8 cellular contexts compared by ENCODE assay signal in the genomic region with DNA sequence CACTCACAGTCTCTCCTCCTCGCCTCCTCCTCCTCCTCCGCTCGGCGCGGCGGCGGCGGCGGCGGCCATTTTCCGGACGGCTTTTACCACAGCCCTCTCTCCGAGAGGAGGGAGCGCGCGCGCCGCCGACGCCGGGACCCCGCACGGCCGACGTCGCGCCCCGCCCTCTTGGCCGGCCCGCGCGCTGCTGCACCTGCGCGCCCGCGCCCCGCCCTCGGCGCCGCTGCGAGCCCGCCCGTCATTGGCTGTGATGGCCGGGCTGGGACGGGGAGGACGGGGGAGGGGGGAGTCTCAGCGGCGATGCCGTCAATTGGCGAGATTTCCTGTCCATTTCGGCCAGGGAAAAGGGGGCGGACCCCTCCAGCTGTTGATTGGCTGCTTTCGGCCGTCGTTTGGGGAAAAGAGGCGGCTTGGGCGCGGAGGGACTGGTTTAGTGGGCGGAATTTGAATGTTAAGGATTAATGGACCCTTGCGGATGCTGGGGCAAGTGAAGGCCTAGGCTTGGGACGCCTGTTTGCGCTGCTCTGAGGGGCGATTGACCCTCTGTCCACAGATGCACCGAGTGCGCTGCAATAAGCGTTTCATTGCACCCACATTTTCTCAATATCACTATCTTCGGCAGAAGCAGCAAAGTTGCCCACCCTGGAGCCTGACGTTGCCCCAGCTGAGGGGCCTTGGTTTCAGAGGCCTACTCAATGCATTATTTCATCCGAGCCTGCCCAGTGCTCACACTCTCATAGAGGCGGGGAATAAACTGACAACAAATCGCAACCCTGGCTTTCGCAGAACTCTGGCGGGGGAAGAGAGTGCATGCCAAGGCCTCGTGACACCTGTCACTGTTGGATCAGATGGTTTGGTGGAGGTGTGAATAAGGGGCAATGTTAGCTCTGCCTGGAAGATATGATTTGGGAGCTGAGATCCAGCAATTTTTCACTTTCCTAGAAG. TPM values are rescaled to one million over a fixed set of nuclear protein-coding genes. Genes with fewer than 3 reads are reported as not detected.
DNase-seq lines count a peak whose midpoint lies in the region; ATAC-seq lines count a peak whose summit lies in the region.

A gene (minus strand): TSS at position 121 of the 945 bp plus-strand sequence.

- H3K27ac Mint-ChIP-seq in activated T-helper 1 cell treated with anti-CD3 and anti-CD28 coated beads, Interleukin-12 subunit alpha, Interleukin-12 subunit beta, Interleukin-2, Interleukin-4 antibody, amounts not matched to agents 30 ng/mL and 10 ng/mL and 1 ng/mL, durations not matched to agents 14 hours and 24 hours and 36 hours, result peak within 1 kb of the TSS; percentile 99
- H3K27ac Mint-ChIP-seq in naive B cell, result peak within 1 kb of the TSS; percentile 80 to 97 (median 92)
- H3K27ac Mint-ChIP-seq in stimulated activated effector memory CD8-positive, alpha-beta T cell treated with anti-CD3 and anti-CD28 coated beads, Interleukin-12 subunit alpha, Interleukin-12 subunit beta, amount 100 ng/mL, for 72 hours, result peak within 1 kb of the TSS; percentile 97

- H2AFZ ChIP-seq in Karpas-422 (ENCODE audit: low read length), result 0 out of 2 replicates have a peak within 1 kb of the TSS, but pooled peaks have one; percentile 58

- H3K9ac ChIP-seq in Karpas-422 (ENCODE audit: low read length), result peak within 1 kb of the TSS; percentile 91

- intact Hi-C loops in activated T-helper 1 cell treated with anti-CD3 and anti-CD28 coated beads, Interleukin-12 subunit alpha, Interleukin-12 subunit beta, Interleukin-2, Interleukin-4 antibody, amounts not matched to agents 30 ng/mL and 10 ng/mL and 1 ng/mL, durations not matched to agents 14 hours and 24 hours and 36 hours (cut with micrococcal nuclease), result loop anchor here (1.0 to 5.0 kb wide), 4 partner anchors 126 to 929 kb away; a partner anchor contains a TSS

- DNase-seq in DMS79 (lab: John Stamatoyannopoulos, UW), result peak; percentile 85
- DNase-seq in Karpas-422, result peak; percentile 96
- peak; percentile 86 for DNase-seq in RPMI7951 (ENCODE audit: low read depth)
- DNase-seq in activated T-helper 1 cell treated with anti-CD3 and anti-CD28 coated beads, Interleukin-12 subunit alpha, Interleukin-12 subunit beta, Interleukin-2, Interleukin-4 antibody, amounts not matched to agents 30 ng/mL and 10 ng/mL and 1 ng/mL, durations not matched to agents 14 hours and 24 hours and 36 hours (ENCODE audit: low spot score), result peak; percentile 84
- DNase-seq in fibroblast of gingiva (ENCODE audit: low read depth), result peak; percentile 89
- DNase-seq in naive B cell, result peak; percentile 88
- DNase-seq in stimulated activated effector memory CD8-positive, alpha-beta T cell treated with anti-CD3 and anti-CD28 coated beads, Interleukin-12 subunit alpha, Interleukin-12 subunit beta, amount 100 ng/mL, for 72 hours (ENCODE audit: low spot score in 2 of 2), result peak; percentile 68 to 89

- no peaks in the 10 kb centered on the region for H3K27me3 Mint-ChIP-seq in activated T-helper 1 cell treated with anti-CD3 and anti-CD28 coated beads, Interleukin-12 subunit alpha, Interleukin-12 subunit beta, Interleukin-2, Interleukin-4 antibody, amounts not matched to agents 30 ng/mL and 10 ng/mL and 1 ng/mL, durations not matched to agents 14 hours and 24 hours and 36 hours (ENCODE audit: insufficient read depth)
- peaks cover 0 to 18% (median 8%) of the 10 kb centered on the region in 3 donors for H3K27me3 Mint-ChIP-seq in naive B cell

- peaks cover 54% of the 10 kb centered on the region for H3K4me1 Mint-ChIP-seq in activated T-helper 1 cell treated with anti-CD3 and anti-CD28 coated beads, Interleukin-12 subunit alpha, Interleukin-12 subunit beta, Interleukin-2, Interleukin-4 antibody, amounts not matched to agents 30 ng/mL and 10 ng/mL and 1 ng/mL, durations not matched to agents 14 hours and 24 hours and 36 hours (ENCODE audit: low read depth)
- peaks cover 23 to 41% (median 34%) of the 10 kb centered on the region in 3 donors for H3K4me1 Mint-ChIP-seq in naive B cell
- H3K4me1 Mint-ChIP-seq in stimulated activated effector memory CD8-positive, alpha-beta T cell treated with anti-CD3 and anti-CD28 coated beads, Interleukin-12 subunit alpha, Interleukin-12 subunit beta, amount 100 ng/mL, for 72 hours, result peaks cover 56% of the 10 kb centered on the region

- no peaks in the 10 kb centered on the region for H3K27me3 ChIP-seq in Karpas-422 (ENCODE audit: low read length)

- peak within 1 kb of the TSS; percentile 49; the same call in 1 of the 2 replicates for H3K27ac ChIP-seq in Karpas-422 (ENCODE audit: low read length)

- no peaks in the 10 kb centered on the region for H3K9me3 Mint-ChIP-seq in activated T-helper 1 cell treated with anti-CD3 and anti-CD28 coated beads, Interleukin-12 subunit alpha, Interleukin-12 subunit beta, Interleukin-2, Interleukin-4 antibody, amounts not matched to agents 30 ng/mL and 10 ng/mL and 1 ng/mL, durations not matched to agents 14 hours and 24 hours and 36 hours
- H3K9me3 Mint-ChIP-seq in naive B cell, result peaks cover 0 to 7% (median 0%) of the 10 kb centered on the region in 7 donors
- H3K9me3 Mint-ChIP-seq in stimulated activated effector memory CD8-positive, alpha-beta T cell treated with anti-CD3 and anti-CD28 coated beads, Interleukin-12 subunit alpha, Interleukin-12 subunit beta, amount 100 ng/mL, for 72 hours, result no peaks in the 10 kb centered on the region

- no peaks in the 10 kb centered on the region for H3K9me3 ChIP-seq in Karpas-422 (ENCODE audit: low read length)

- H3K4me3 ChIP-seq in Karpas-422 (ENCODE audit: low read length), result peak within 1 kb of the TSS; percentile 92

- H3K9me2 ChIP-seq in Karpas-422 (replicated peaks; ENCODE audit: insufficient read depth, low read length), result no peaks in the 10 kb centered on the region

- H3K79me2 ChIP-seq in Karpas-422 (ENCODE audit: low read length), result peaks cover 39% of the 10 kb centered on the region

- peak within 1 kb of the TSS; percentile 97 for H3K4me3 Mint-ChIP-seq in activated T-helper 1 cell treated with anti-CD3 and anti-CD28 coated beads, Interleukin-12 subunit alpha, Interleukin-12 subunit beta, Interleukin-2, Interleukin-4 antibody, amounts not matched to agents 30 ng/mL and 10 ng/mL and 1 ng/mL, durations not matched to agents 14 hours and 24 hours and 36 hours
- H3K4me3 Mint-ChIP-seq in naive B cell, result peak within 1 kb of the TSS; percentile 86 to 98 (median 92)
- peak within 1 kb of the TSS; percentile 93 for H3K4me3 Mint-ChIP-seq in stimulated activated effector memory CD8-positive, alpha-beta T cell treated with anti-CD3 and anti-CD28 coated beads, Interleukin-12 subunit alpha, Interleukin-12 subunit beta, amount 100 ng/mL, for 72 hours

- H3K4me2 ChIP-seq in Karpas-422 (ENCODE audit: low read depth, low read length, poor library complexity, severe bottlenecking), result peak within 1 kb of the TSS; percentile 92

- peak; percentile 81 for ATAC-seq in GM21825 (IDR thresholded peaks at IDR 0.05; ENCODE audit: unreplicated experiment)
- peak; percentile 86 for ATAC-seq in naive B cell (ENCODE audit: low read depth in 2 of 2)
- ATAC-seq in stimulated activated effector memory CD8-positive, alpha-beta T cell treated with anti-CD3 and anti-CD28 coated beads, Interleukin-12 subunit alpha, Interleukin-12 subunit beta, amount 100 ng/mL, for 72 hours, result peak; percentile 88

- H4K20me1 ChIP-seq in Karpas-422 (ENCODE audit: insufficient read depth, low read depth, low read length), result peaks cover 32% of the 10 kb centered on the region; the same call in 1 of the 2 replicates

- peaks cover 37% of the 10 kb centered on the region for H3K4me1 ChIP-seq in Karpas-422 (ENCODE audit: low read length)

- H3K36me3 Mint-ChIP-seq in activated T-helper 1 cell treated with anti-CD3 and anti-CD28 coated beads, Interleukin-12 subunit alpha, Interleukin-12 subunit beta, Interleukin-2, Interleukin-4 antibody, amounts not matched to agents 30 ng/mL and 10 ng/mL and 1 ng/mL, durations not matched to agents 14 hours and 24 hours and 36 hours (ENCODE audit: low read depth), result peaks cover 10% of the 10 kb centered on the region
- no peaks in the 10 kb centered on the region for H3K36me3 Mint-ChIP-seq in naive B cell
- H3K36me3 Mint-ChIP-seq in stimulated activated effector memory CD8-positive, alpha-beta T cell treated with anti-CD3 and anti-CD28 coated beads, Interleukin-12 subunit alpha, Interleukin-12 subunit beta, amount 100 ng/mL, for 72 hours, result peaks cover 16% of the 10 kb centered on the region

- no peaks in the 10 kb centered on the region for H3K36me3 ChIP-seq in Karpas-422 (ENCODE audit: insufficient read depth, low read length)

RNA-seq across cellular contexts. Expression of the gene that starts here (rescaled TPM):
- total RNA-seq in Karpas-422 (2014; rRNA removed; shearing (Covaris generic); ENCODE audit: low replicate concordance), result 20.4 and 27.5 TPM in 2 replicates
- 12.5 and 12.9 TPM in 2 replicates for total RNA-seq in RPMI7951 (2014; rRNA removed; shearing (Covaris generic))
- total RNA-seq in activated T-helper 1 cell treated with anti-CD3 and anti-CD28 coated beads, Interleukin-12 subunit alpha, Interleukin-12 subunit beta, Interleukin-2, Interleukin-4 antibody, amounts not matched to agents 30 ng/mL and 10 ng/mL and 1 ng/mL, durations not matched to agents 14 hours and 24 hours and 36 hours, result 53.4 and 59.4 TPM in 2 replicates
- 10 to 100 TPM in 5 of 6 donors, 1 to 10 TPM in 1; 4.5 to 21.0 (median 12.8) TPM for polyA plus RNA-seq in naive B cell (ENCODE audit: low read depth in 6 of 6)

Comparison
In these comparisons a context has a peak if more than half of its experiments do, and no peak if none do; other contexts are left out.
1. Peak in every context shown above with its lines: DNase-seq, ATAC-seq, H3K4me3 ChIP-seq and H3K27ac ChIP-seq.